25 cellular contexts compared by ENCODE assay signal in the genomic region with DNA sequence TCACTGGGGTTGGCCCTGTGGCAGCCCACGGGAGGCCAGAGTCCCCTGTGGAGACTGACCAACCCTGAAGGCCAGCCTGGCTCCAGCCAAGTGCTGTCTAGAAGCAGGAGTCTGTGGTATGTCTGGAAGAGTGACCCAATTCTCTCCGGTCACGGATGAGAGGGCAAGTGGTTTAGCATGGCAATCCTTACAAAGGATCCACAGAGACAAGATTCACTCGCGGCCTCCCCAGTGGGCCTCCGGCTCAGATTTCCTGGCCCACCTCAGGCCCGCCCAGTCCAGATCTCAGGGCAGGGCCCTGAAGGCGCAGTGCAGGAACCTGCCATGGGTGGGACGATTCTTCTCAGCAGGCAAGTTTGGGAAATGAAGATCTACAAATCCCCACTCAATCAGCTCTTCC. TPM values are rescaled to one million over a fixed set of nuclear protein-coding genes. Genes with fewer than 3 reads are reported as not detected.
DNase-seq lines count a peak whose midpoint lies in the region; ATAC-seq and TF ChIP-seq lines count a peak whose summit lies in the region.
"Had no signal": no experiment of that assay in that cellular context is flagged by ENCODE, and none has a peak within 500 bp of the region (broad histone marks: within the 10 kb centered on the region; RNA-seq: fewer than 3 reads in every experiment).

No MANE protein-coding gene starts in this region.

- H3K36me3 Mint-ChIP-seq in CD4-positive, CD25-positive, alpha-beta regulatory T cell = peaks cover 4% of the 10 kb centered on the region
- no peaks in the 10 kb centered on the region for H3K36me3 Mint-ChIP-seq in glutamatergic neuron (ENCODE audit: unreplicated experiment)
- no peaks in the 10 kb centered on the region for H3K36me3 Mint-ChIP-seq in neural crest cell (ENCODE audit: low read depth)
- H3K36me3 Mint-ChIP-seq in immature natural killer cell = peaks cover 0 to 3% (median 0%) of the 10 kb centered on the region in 3 donors
- H3K36me3 Mint-ChIP-seq: activated naive CD8-positive, alpha-beta T cell treated with anti-CD3 and anti-CD28 coated beads for 36 hours had no signal

- H3K27ac ChIP-seq in CD4-positive, CD25-positive, alpha-beta regulatory T cell (ENCODE audit: insufficient read depth, low read length, poor library complexity, severe bottlenecking) = no peak overlapping the region
- peak overlapping the region; percentile 55 for H3K27ac ChIP-seq in RWPE1
- H3K27ac ChIP-seq: BLaER1, gastroesophageal sphincter, left ventricle myocardium inferior, PC-9, prostate gland, thyroid gland had no signal

- no peak for DNase-seq in CD4-positive, CD25-positive, alpha-beta regulatory T cell
- DNase-seq in RWPE1 (ENCODE audit: low spot score) (no peak), glutamatergic neuron (no peak), neural crest cell (ENCODE audit: low read depth, low spot score) (no peak), iPS-NIHi11 (ENCODE audit: low spot score) (no peak), immature natural killer cell (no peak)
- DNase-seq in activated T-cell treated with anti-CD3 and anti-CD28 coated beads, Interleukin-2, amount 50 U/mL, for 1 hour = no peak
- DNase-seq: activated CD4-positive, alpha-beta T cell treated with anti-CD3 and anti-CD28 coated beads, Interleukin-2, amount 50 U/mL, for 1 hour; activated naive CD8-positive, alpha-beta T cell treated with anti-CD3 and anti-CD28 coated beads for 36 hours; EL; GOT3; left ventricle myocardium inferior; NCI-H446; PC-9; stimulated activated CD4-positive, alpha-beta T cell treated with anti-CD3 and anti-CD28 coated beads, Interleukin-4, amount 100 ng/mL, for 1 hour; stimulated activated naive CD8-positive, alpha-beta T cell treated with anti-CD3 and anti-CD28 coated beads, Interleukin-15, Interleukin-2, amounts not matched to agents 100 U/mL and 50 U/mL, for 24 hours; thyroid gland had no signal

- H3K9me3 ChIP-seq in CD4-positive, CD25-positive, alpha-beta regulatory T cell (ENCODE audit: control insufficient read depth in 2 of 2, low read length in 2 of 2) = no peaks in the 10 kb centered on the region
- H3K9me3 ChIP-seq: A549, gastroesophageal sphincter, left ventricle myocardium inferior, prostate gland, thyroid gland had no signal

- no peak overlapping the region for H3K4me3 ChIP-seq in CD4-positive, CD25-positive, alpha-beta regulatory T cell (ENCODE audit: low read depth, low read length)
- H3K4me3 ChIP-seq: A549, BLaER1, gastroesophageal sphincter, left ventricle myocardium inferior, PC-9, prostate gland, smooth muscle cell, thyroid gland had no signal

- POLR2A ChIA-PET in RWPE1 (lab: Yijun Ruan, JAX; ENCODE audit: low non-redundant PET) = no interaction called here

- CTCF ChIA-PET in RWPE1 (lab: Yijun Ruan, JAX) = interaction anchor here (0.6 kb wide), 1 partner anchor 1884 kb away, joined by 8 read pairs; no protein-coding TSS in a partner anchor

- H3K9me3 Mint-ChIP-seq in CD4-positive, CD25-positive, alpha-beta regulatory T cell = no peaks in the 10 kb centered on the region
- peaks cover 2% of the 10 kb centered on the region for H3K9me3 Mint-ChIP-seq in glutamatergic neuron (ENCODE audit: unreplicated experiment)
- H3K9me3 Mint-ChIP-seq in neural crest cell = no peaks in the 10 kb centered on the region
- H3K9me3 Mint-ChIP-seq in immature natural killer cell = no peaks in the 10 kb centered on the region
- H3K9me3 Mint-ChIP-seq: activated naive CD8-positive, alpha-beta T cell treated with anti-CD3 and anti-CD28 coated beads for 36 hours; activated T-helper 17 cell treated with anti-CD3 and anti-CD28 coated beads, Interleukin-2, amount 50 U/mL, for 72 hours had no signal

- no peak for ATAC-seq in CD4-positive, CD25-positive, alpha-beta regulatory T cell (ENCODE audit: low read depth in 2 of 2)
- no peak for ATAC-seq in GM21786 (IDR thresholded peaks at IDR 0.05; ENCODE audit: unreplicated experiment)
- ATAC-seq: activated T-helper 17 cell treated with anti-CD3 and anti-CD28 coated beads, Interleukin-2, amount 50 U/mL, for 72 hours; gastroesophageal sphincter; stimulated activated naive CD8-positive, alpha-beta T cell treated with anti-CD3 and anti-CD28 coated beads, Interleukin-15, Interleukin-2, amounts not matched to agents 100 U/mL and 50 U/mL, for 24 hours had no signal

- peaks cover 6 to 24% (median 13%) of the 10 kb centered on the region in 4 donors for H3K4me1 Mint-ChIP-seq in CD4-positive, CD25-positive, alpha-beta regulatory T cell
- H3K4me1 Mint-ChIP-seq in glutamatergic neuron (ENCODE audit: low read depth, unreplicated experiment) = peaks cover 27% of the 10 kb centered on the region
- H3K4me1 Mint-ChIP-seq in neural crest cell = peaks cover 17% of the 10 kb centered on the region
- no peaks in the 10 kb centered on the region for H3K4me1 Mint-ChIP-seq in immature natural killer cell
- H3K4me1 Mint-ChIP-seq: activated T-helper 17 cell treated with anti-CD3 and anti-CD28 coated beads, Interleukin-2, amount 50 U/mL, for 72 hours had no signal

- H3K27me3 Mint-ChIP-seq in CD4-positive, CD25-positive, alpha-beta regulatory T cell = peaks cover 12% of the 10 kb centered on the region
- no peaks in the 10 kb centered on the region for H3K27me3 Mint-ChIP-seq in glutamatergic neuron (ENCODE audit: unreplicated experiment)
- no peaks in the 10 kb centered on the region for H3K27me3 Mint-ChIP-seq in neural crest cell (ENCODE audit: low read depth)
- peaks cover 0 to 6% (median 2%) of the 10 kb centered on the region in 3 donors for H3K27me3 Mint-ChIP-seq in immature natural killer cell (ENCODE audit: low read depth in 3 of 3)
- H3K27me3 Mint-ChIP-seq: activated naive CD8-positive, alpha-beta T cell treated with anti-CD3 and anti-CD28 coated beads for 36 hours; activated T-helper 17 cell treated with anti-CD3 and anti-CD28 coated beads, Interleukin-2, amount 50 U/mL, for 72 hours had no signal

- TF ChIP-seq CTCF in RWPE1 (conservative IDR thresholded peaks at IDR 0.05; ENCODE audit: low read depth) = no peak
- no peak for TF ChIP-seq CTCF in glutamatergic neuron (IDR thresholded peaks at IDR 0.05; ENCODE audit: partially characterized antibody, unreplicated experiment)
- no peak for TF ChIP-seq CTCF in neural crest cell (conservative IDR thresholded peaks at IDR 0.05)

- no peaks in the 10 kb centered on the region for H3K36me3 ChIP-seq in CD4-positive, CD25-positive, alpha-beta regulatory T cell (ENCODE audit: control insufficient read depth, insufficient read depth, low read length)
- H3K36me3 ChIP-seq: BLaER1, left ventricle myocardium inferior, prostate gland, thyroid gland had no signal

- no peaks in the 10 kb centered on the region for H3K27me3 ChIP-seq in CD4-positive, CD25-positive, alpha-beta regulatory T cell (ENCODE audit: control insufficient read depth, insufficient read depth, low read length)
- H3K27me3 ChIP-seq: BLaER1, thyroid gland had no signal

- H3K4me3 Mint-ChIP-seq in CD4-positive, CD25-positive, alpha-beta regulatory T cell = no peak overlapping the region
- no peak overlapping the region for H3K4me3 Mint-ChIP-seq in glutamatergic neuron (ENCODE audit: unreplicated experiment)
- no peak overlapping the region for H3K4me3 Mint-ChIP-seq in neural crest cell
- no peak overlapping the region for H3K4me3 Mint-ChIP-seq in immature natural killer cell
- H3K4me3 Mint-ChIP-seq: activated naive CD8-positive, alpha-beta T cell treated with anti-CD3 and anti-CD28 coated beads for 36 hours; activated T-helper 17 cell treated with anti-CD3 and anti-CD28 coated beads, Interleukin-2, amount 50 U/mL, for 72 hours had no signal

- H3K27ac Mint-ChIP-seq in CD4-positive, CD25-positive, alpha-beta regulatory T cell = peak overlapping the region in 2 of 3 donors; percentile 14 to 67
- H3K27ac Mint-ChIP-seq in glutamatergic neuron (ENCODE audit: unreplicated experiment) (peak overlapping the region; percentile 18), neural crest cell (ENCODE audit: unreplicated experiment) (peak overlapping the region; percentile 58), immature natural killer cell (no peak overlapping the region)
- H3K27ac Mint-ChIP-seq: activated naive CD8-positive, alpha-beta T cell treated with anti-CD3 and anti-CD28 coated beads for 36 hours; activated T-helper 17 cell treated with anti-CD3 and anti-CD28 coated beads, Interleukin-2, amount 50 U/mL, for 72 hours had no signal

- H3K4me1 ChIP-seq in CD4-positive, CD25-positive, alpha-beta regulatory T cell (ENCODE audit: control insufficient read depth, insufficient read depth, low read length, poor library complexity, severe bottlenecking) = no peaks in the 10 kb centered on the region
- H3K4me1 ChIP-seq: BLaER1, prostate gland had no signal

RNA-seq across cellular contexts. Expression of gene BCL2L10, which starts 5.0 kb away (rescaled TPM):
- 0.42 TPM for total RNA-seq in CD4-positive, CD25-positive, alpha-beta regulatory T cell
- polyA plus RNA-seq in CD4-positive, CD25-positive, alpha-beta regulatory T cell = under 1 TPM in 1 of 4 donors, not detected in 3; 0.23 TPM
- total RNA-seq in glutamatergic neuron (ENCODE audit: unreplicated experiment) (not detected), neural crest cell (not detected in 2 replicates)
- not detected for polyA plus RNA-seq in immature natural killer cell
- total RNA-seq: activated naive CD8-positive, alpha-beta T cell treated with anti-CD3 and anti-CD28 coated beads for 36 hours; activated T-helper 17 cell treated with anti-CD3 and anti-CD28 coated beads, Interleukin-2, amount 50 U/mL, for 72 hours; left ventricle myocardium inferior; mononuclear cell had no signal
- polyA plus RNA-seq: smooth muscle cell had no signal

Comparison
In these comparisons a context has a peak if more than half of its experiments do, and no peak if none do; other contexts are left out.
1. H3K27ac Mint-ChIP-seq: peak in CD4-positive, CD25-positive, alpha-beta regulatory T cell (2 of 3), glutamatergic neuron (single experiment) and neural crest cell (single experiment); none in immature natural killer cell (0 of 6).